ENCODE assay signal across 8 cellular contexts in the genomic region with DNA sequence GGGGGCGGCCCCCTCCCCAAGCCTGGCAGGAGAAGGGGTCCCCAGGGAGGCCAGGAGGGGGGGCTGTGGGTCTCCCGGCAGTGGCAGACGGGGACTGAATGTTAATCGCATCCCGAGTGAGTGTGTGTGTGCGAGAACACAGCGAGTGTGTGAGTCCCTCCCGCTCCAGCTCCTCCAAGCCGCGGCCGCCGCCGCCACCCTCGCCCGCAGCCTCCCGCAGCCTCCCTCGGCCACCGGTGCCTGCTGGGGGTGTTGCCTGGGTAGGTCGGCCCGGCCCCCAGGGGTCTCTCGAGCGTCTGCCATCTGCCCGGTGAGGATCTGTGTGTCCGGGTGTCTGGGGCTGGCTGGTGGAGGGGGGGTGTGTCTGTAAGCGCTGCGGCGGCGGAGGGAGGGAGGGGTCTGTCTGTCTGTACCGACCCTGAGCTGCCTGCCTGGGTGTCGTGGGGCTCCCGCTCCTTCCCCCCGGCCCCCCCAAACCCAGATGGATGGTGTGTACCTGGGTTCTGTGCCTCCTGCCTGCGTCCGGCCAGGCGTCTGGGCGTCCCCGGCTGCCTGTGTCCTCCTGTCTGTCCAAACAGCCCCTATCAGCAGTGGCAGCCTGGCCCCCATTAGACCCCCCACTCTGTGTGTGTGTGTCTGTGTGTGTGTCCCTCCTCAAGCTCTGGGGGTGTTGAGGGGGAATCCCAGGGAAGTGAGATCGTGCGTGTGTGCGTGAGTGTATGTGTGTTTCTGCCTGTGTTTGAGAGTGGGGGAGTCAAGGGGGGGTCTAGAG. TPM values are rescaled to one million over a fixed set of nuclear protein-coding genes. Genes with fewer than 3 reads are reported as not detected.
DNase-seq lines count a peak whose midpoint lies in the region; ATAC-seq and TF ChIP-seq lines count a peak whose summit lies in the region.

GRIN2D (plus strand) TSS at position 110 of the 772 bp plus-strand sequence. CDS start 4,725 bp downstream, outside the sequence.

- peak within 1 kb of the TSS; percentile 69 for H3K9ac ChIP-seq in OCI-LY3 (ENCODE audit: low read length)

- peak within 1 kb of the TSS; percentile 88 for H3K4me3 ChIP-seq in OCI-LY3 (ENCODE audit: low read length)
- peak within 1 kb of the TSS in 57 of 59 donors; percentile 12 to 64 (median 45) for H3K4me3 ChIP-seq in dorsolateral prefrontal cortex

- peak within 1 kb of the TSS in 1 of 2 donors; percentile 80 for H3K4me3 Mint-ChIP-seq in CD14-positive monocyte

- peak within 1 kb of the TSS; percentile 43; the same call in 1 of the 2 replicates for H2AFZ ChIP-seq in OCI-LY3 (ENCODE audit: low read depth, low read length)

- H3K27ac ChIP-seq in OCI-LY3 (ENCODE audit: low read length) = no peak within 1 kb of the TSS
- H3K27ac ChIP-seq in dorsolateral prefrontal cortex = peak within 1 kb of the TSS in 17 of 59 donors; percentile 2 to 65 (median 42)

- peak; percentile 18 to 44 for DNase-seq in NCI-H446 (lab: John Stamatoyannopoulos, UW)
- DNase-seq in NCI-H446 treated with DMSO at 0.1 percent for 48 hours (lab: John Stamatoyannopoulos, UW) = no peak
- DNase-seq in dorsolateral prefrontal cortex = peak in 4 of 10 donors; percentile 11 to 55 (median 30)
- peak; percentile 17 for DNase-seq in renal cortical epithelial cell (ENCODE audit: low read depth)
- no peak for DNase-seq in NCI-H187 (lab: John Stamatoyannopoulos, UW)
- no peak for DNase-seq in CD14-positive monocyte (ENCODE audit: low spot score)

- no peak for ATAC-seq in GM21528 (IDR thresholded peaks at IDR 0.05; ENCODE audit: low FRiP score, unreplicated experiment)

- peaks cover 0 to 44% (median 10%) of the 10 kb centered on the region in 7 donors for H3K9me3 Mint-ChIP-seq in CD14-positive monocyte

- H3K27me3 ChIP-seq in OCI-LY3 (ENCODE audit: low read depth, low read length) (peaks cover 44% of the 10 kb centered on the region), dorsolateral prefrontal cortex (peaks cover 0 to 56% (median 33%) of the 10 kb centered on the region in 45 donors)

- H3K36me3 Mint-ChIP-seq in CD14-positive monocyte = peaks cover 8 to 14% of the 10 kb centered on the region in 2 donors

- H3K27ac Mint-ChIP-seq in CD14-positive monocyte = peak within 1 kb of the TSS in 2 of 7 donors; percentile 19 to 71

- intact Hi-C loops in dorsolateral prefrontal cortex (cut with DNase I) = no loop called here
- intact Hi-C loops in CD14-positive monocyte (cut with micrococcal nuclease) = loop anchor here in 1 of 2 donors (10.0 kb wide), 1 partner anchor 51 kb away; the partner anchor contains the start of gene GRWD1

- peaks cover 28% of the 10 kb centered on the region for H3K4me1 Mint-ChIP-seq in CD14-positive monocyte

- peak; percentile 34; the same call in 1 of the 2 replicates for TF ChIP-seq CTCF in OCI-LY3 (IDR thresholded peaks at IDR 0.05; ENCODE audit: low read depth, low read length)
- TF ChIP-seq CTCF in dorsolateral prefrontal cortex (IDR thresholded peaks at IDR 0.05 in 54 of 56, conservative IDR thresholded peaks at IDR 0.05 in 2 of 56; ENCODE audit: low read depth in 1 of 56, partially characterized antibody in 56 of 56) = no peak
- no peak for TF ChIP-seq CTCF in CD14-positive monocyte (IDR thresholded peaks at IDR 0.05)

- peaks cover 5% of the 10 kb centered on the region for H3K36me3 ChIP-seq in OCI-LY3 (replicated peaks; ENCODE audit: low read depth, low read length)

- peak within 1 kb of the TSS; percentile 100 for H3K4me2 ChIP-seq in OCI-LY3 (ENCODE audit: low read length)

- H3K9me3 ChIP-seq in OCI-LY3 (ENCODE audit: insufficient read depth, low read length) = no peaks in the 10 kb centered on the region

- peaks cover 31% of the 10 kb centered on the region for H3K4me1 ChIP-seq in OCI-LY3 (ENCODE audit: low read length)

- no peaks in the 10 kb centered on the region for H4K20me1 ChIP-seq in OCI-LY3 (ENCODE audit: insufficient read depth, low read length)

- peaks cover 58 to 67% (median 64%) of the 10 kb centered on the region in 3 donors for H3K27me3 Mint-ChIP-seq in CD14-positive monocyte (ENCODE audit: low read depth in 3 of 3)

- peaks cover 20% of the 10 kb centered on the region for H3K79me2 ChIP-seq in OCI-LY3 (ENCODE audit: low read length)

RNA-seq across cellular contexts. Expression of gene GRIN2D, which starts in this region (rescaled TPM):
- total RNA-seq in dorsolateral prefrontal cortex = 1 to 10 TPM; 1.6 to 8.5 (median 4.6) TPM
- 0.17 and 0.25 TPM in 2 replicates for total RNA-seq in renal cortical epithelial cell
- under 1 TPM in 1 of 2 donors, not detected in 1; 0.13 TPM for polyA plus RNA-seq in CD14-positive monocyte

Comparison
In these comparisons a context has a peak if more than half of its experiments do, and no peak if none do; other contexts are left out.
1. DNase-seq: peak in NCI-H446 (2 of 2); none in NCI-H446 treated with DMSO at 0.1 percent for 48 hours (single experiment), NCI-H187 (0 of 2) and CD14-positive monocyte (single experiment).
2. Peak in DNase-seq in renal cortical epithelial cell; RNA of the gene not detected or under 1 TPM.